27 cellular contexts compared by ENCODE assay signal in the genomic region with DNA sequence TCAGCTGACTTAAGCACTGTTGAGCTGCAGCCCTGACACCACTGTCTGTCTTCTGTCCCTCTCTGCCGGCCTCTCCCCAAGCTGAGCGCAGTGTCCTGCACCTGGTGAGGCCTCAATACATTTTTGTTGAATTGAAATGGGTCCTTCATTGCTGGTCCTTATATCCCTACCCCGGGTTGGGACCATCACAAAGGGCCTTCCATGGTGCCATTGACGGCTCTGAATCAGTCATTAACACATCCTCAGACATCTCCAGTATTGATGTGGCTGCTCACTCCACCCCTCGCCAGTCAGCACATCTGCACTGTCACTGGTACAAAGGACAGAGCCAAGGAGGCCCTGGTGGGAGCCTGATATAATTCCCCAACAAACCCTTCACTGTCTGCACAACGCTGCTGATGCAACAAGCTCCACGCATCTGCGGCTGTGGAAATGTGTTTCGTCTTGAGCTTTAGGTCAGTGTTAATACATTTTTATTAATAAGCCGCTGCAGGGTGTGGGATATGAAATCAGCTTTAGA.
DNase-seq lines count a peak whose midpoint lies in the region; ATAC-seq, FAIRE-seq and TF ChIP-seq lines count a peak whose summit lies in the region.
"Had no signal": no experiment of that assay in that cellular context is flagged by ENCODE, and none has a peak within 500 bp of the region (broad histone marks: within the 10 kb centered on the region; RNA-seq: fewer than 3 reads in every experiment).

No MANE protein-coding gene starts in this region.

- no peak overlapping the region for H4K8ac ChIP-seq in neuronal stem cell (ENCODE audit: low read depth, low read length)

- H3K4me1 ChIP-seq in astrocyte (ENCODE audit: insufficient read depth, low read length) (peaks cover 5% of the 10 kb centered on the region), neuronal stem cell (ENCODE audit: control insufficient read depth in 2 of 2, insufficient read depth in 1 of 2, low read depth in 1 of 2, low read length in 2 of 2) (peaks cover 0 to 18% of the 10 kb centered on the region in 2 donors)

- no peaks in the 10 kb centered on the region for H3K27me3 Mint-ChIP-seq in astrocyte (ENCODE audit: low read depth, unreplicated experiment)
- peaks cover 16% of the 10 kb centered on the region for H3K27me3 Mint-ChIP-seq in T-helper 2 cell treated with Interferon-gamma antibody and Interleukin-4, amounts not matched to agents 5 μg/mL and 100 μg/mL, for 36 hours (ENCODE audit: low read depth)
- H3K27me3 Mint-ChIP-seq: B cell had no signal

- no peak overlapping the region for H3K27ac ChIP-seq in astrocyte (ENCODE audit: low read depth, low read length)
- no peak overlapping the region for H3K27ac ChIP-seq in neuronal stem cell (replicated peaks; ENCODE audit: low read length)
- H3K27ac ChIP-seq: C4-2B, KMS-11, RWPE1 had no signal

- H3K27ac Mint-ChIP-seq in astrocyte (ENCODE audit: unreplicated experiment), result no peak overlapping the region
- no peak overlapping the region for H3K27ac Mint-ChIP-seq in T-helper 2 cell treated with Interferon-gamma antibody and Interleukin-4, amounts not matched to agents 5 μg/mL and 100 μg/mL, for 36 hours
- H3K27ac Mint-ChIP-seq: B cell; CD8-positive, alpha-beta T cell had no signal

- FAIRE-seq in astrocyte (lab: Jason Lieb, UNC), result no peak
- no peak for FAIRE-seq in urothelium cell line (lab: Jason Lieb, UNC)
- FAIRE-seq: GM12891, H54 had no signal

- H3K79me1 ChIP-seq in neuronal stem cell (ENCODE audit: low read depth, low read length), result no peaks in the 10 kb centered on the region

- no peaks in the 10 kb centered on the region for H3K36me3 ChIP-seq in astrocyte (ENCODE audit: insufficient read depth, low read length)
- H3K36me3 ChIP-seq in neuronal stem cell (replicated peaks in 1 of 2; ENCODE audit: control insufficient read depth in 2 of 2, insufficient read depth in 2 of 2, low read length in 2 of 2), result no peaks in the 10 kb centered on the region

- peaks cover 2% of the 10 kb centered on the region for H3K9me3 Mint-ChIP-seq in astrocyte (ENCODE audit: unreplicated experiment)
- H3K9me3 Mint-ChIP-seq in T-helper 2 cell treated with Interferon-gamma antibody and Interleukin-4, amounts not matched to agents 5 μg/mL and 100 μg/mL, for 36 hours, result no peaks in the 10 kb centered on the region
- H3K9me3 Mint-ChIP-seq: CD8-positive, alpha-beta T cell had no signal

- DNase-seq in astrocyte (ENCODE audit: low read depth) (no peak), globus pallidus (ENCODE audit: low spot score) (peak; percentile 81), neuronal stem cell (ENCODE audit: low spot score) (no peak), MV-4-11 (lab: John Stamatoyannopoulos, UW) (no peak), urothelium cell line (ENCODE audit: low spot score) (no peak)
- DNase-seq in T-helper 2 cell treated with Interferon-gamma antibody and Interleukin-4, amounts not matched to agents 5 μg/mL and 100 μg/mL, for 36 hours (ENCODE audit: low spot score), result no peak
- DNase-seq: Caco-2; CD8-positive, alpha-beta T cell; DMS79; GF-D8; IMR-90; MM.1S; NCI-H1048; NCI-H1417 treated with DMSO at 0.1 percent for 48 hours; NCI-H1694 treated with DMSO at 0.1 percent for 48 hours; NCI-H2081; NCI-H2227 treated with DMSO at 0.1 percent for 48 hours; NCI-H526 treated with DMSO at 0.1 percent for 48 hours; SK-N-SH had no signal

- no peak overlapping the region for H3K23ac ChIP-seq in neuronal stem cell (ENCODE audit: low read depth, low read length, poor library complexity)

- no peak overlapping the region for H2AK5ac ChIP-seq in neuronal stem cell (ENCODE audit: low read depth, low read length)

- no peak overlapping the region for H2BK120ac ChIP-seq in neuronal stem cell (ENCODE audit: low read depth, low read length)

- H4K20me1 ChIP-seq in astrocyte (ENCODE audit: insufficient read depth, low read length), result no peaks in the 10 kb centered on the region

- H2AFZ ChIP-seq in astrocyte (ENCODE audit: low read depth, low read length), result no peak overlapping the region
- H2AFZ ChIP-seq in neuronal stem cell (ENCODE audit: low read length), result no peak overlapping the region

- H2BK12ac ChIP-seq in neuronal stem cell (ENCODE audit: low read length), result no peak overlapping the region

- H3K79me2 ChIP-seq in astrocyte (ENCODE audit: insufficient read depth, low read length), result no peaks in the 10 kb centered on the region

- H3K4me3 Mint-ChIP-seq in astrocyte (ENCODE audit: unreplicated experiment), result peak overlapping the region; percentile 48
- H3K4me3 Mint-ChIP-seq in T-helper 2 cell treated with Interferon-gamma antibody and Interleukin-4, amounts not matched to agents 5 μg/mL and 100 μg/mL, for 36 hours, result no peak overlapping the region
- H3K4me3 Mint-ChIP-seq: B cell; CD8-positive, alpha-beta T cell had no signal

- no peak overlapping the region for H4K91ac ChIP-seq in neuronal stem cell (ENCODE audit: low read depth, low read length, poor library complexity)

- no peak overlapping the region for H2BK15ac ChIP-seq in neuronal stem cell (ENCODE audit: low read length)

- H3K4ac ChIP-seq in neuronal stem cell (ENCODE audit: low read length), result no peak overlapping the region

- TF ChIP-seq CTCF in astrocyte (IDR thresholded peaks at IDR 0.05; ENCODE audit: insufficient read depth, low read depth, low read length), result no peak

- peaks cover 45% of the 10 kb centered on the region for H3K4me1 Mint-ChIP-seq in astrocyte (ENCODE audit: low read depth, unreplicated experiment)
- no peaks in the 10 kb centered on the region for H3K4me1 Mint-ChIP-seq in T-helper 2 cell treated with Interferon-gamma antibody and Interleukin-4, amounts not matched to agents 5 μg/mL and 100 μg/mL, for 36 hours (ENCODE audit: low read depth)

- peak overlapping the region; percentile 10 for H3K14ac ChIP-seq in neuronal stem cell (ENCODE audit: low read length)

- H3K4me3 ChIP-seq in astrocyte (ENCODE audit: insufficient read depth, low read depth, low read length) (no peak overlapping the region), neuronal stem cell (ENCODE audit: low read length in 2 of 2) (no peak overlapping the region)

- H3K9ac ChIP-seq in astrocyte (ENCODE audit: low read length) (no peak overlapping the region), neuronal stem cell (ENCODE audit: low read depth, low read length, poor library complexity) (no peak overlapping the region)
- H3K9ac ChIP-seq: KMS-11, SK-N-SH had no signal

- H3K9me3 ChIP-seq in astrocyte (ENCODE audit: insufficient read depth, low read depth, low read length) (no peaks in the 10 kb centered on the region), neuronal stem cell (replicated peaks in 1 of 2; ENCODE audit: control insufficient read depth in 2 of 2, insufficient read depth in 1 of 2, low read depth in 1 of 2, low read length in 2 of 2) (no peaks in the 10 kb centered on the region)
- H3K9me3 ChIP-seq: Caco-2, SK-N-SH had no signal

- ATAC-seq in GM21717 (IDR thresholded peaks at IDR 0.05; ENCODE audit: unreplicated experiment), result no peak
- ATAC-seq: CD8-positive, alpha-beta T cell; Panc1 had no signal

- H2BK5ac ChIP-seq in neuronal stem cell (ENCODE audit: low read length), result no peak overlapping the region

- H3K4me2 ChIP-seq in astrocyte (ENCODE audit: low read length), result no peak overlapping the region
- H3K4me2 ChIP-seq in neuronal stem cell (ENCODE audit: insufficient read depth, low read length, poor library complexity, severe bottlenecking), result no peak overlapping the region
- H3K4me2 ChIP-seq: KMS-11, SK-N-SH had no signal

- peaks cover 19% of the 10 kb centered on the region for H3K36me3 Mint-ChIP-seq in astrocyte (ENCODE audit: low read depth, unreplicated experiment)
- no peaks in the 10 kb centered on the region for H3K36me3 Mint-ChIP-seq in T-helper 2 cell treated with Interferon-gamma antibody and Interleukin-4, amounts not matched to agents 5 μg/mL and 100 μg/mL, for 36 hours (ENCODE audit: low read depth)
- H3K36me3 Mint-ChIP-seq: CD8-positive, alpha-beta T cell had no signal

- no peak overlapping the region for H3K18ac ChIP-seq in neuronal stem cell (ENCODE audit: low read length)

- peaks cover 2% of the 10 kb centered on the region for H3K27me3 ChIP-seq in astrocyte (ENCODE audit: insufficient read depth, low read length)
- no peaks in the 10 kb centered on the region for H3K27me3 ChIP-seq in neuronal stem cell (ENCODE audit: control insufficient read depth in 3 of 3, insufficient read depth in 3 of 3, low read depth in 1 of 3, low read length in 3 of 3)

- no CpG with 5 or more reads among the region's 10 CpGs for WGBS in neuronal stem cell (ENCODE audit: extremely low coverage in 2 of 2, insufficient read length in 2 of 2, insufficient replicate concordance in 1 of 2), 2 donors
